In genomic region chr7:28093617-28094232, GRCh38 we compare ENCODE assay signal across 7 cellular contexts.
DNase-seq lines count a peak whose midpoint lies in the region; ATAC-seq and TF ChIP-seq lines count a peak whose summit lies in the region.

No MANE protein-coding gene starts in this region.

- H3K9me3 Mint-ChIP-seq in T-cell: no peaks in the 10 kb centered on the region

- H3K27ac ChIP-seq in brain microvascular endothelial cell: no peak overlapping the region

- peak; percentile 82 for TF ChIP-seq CTCF in brain microvascular endothelial cell (IDR thresholded peaks at IDR 0.05; ENCODE audit: low read depth, low read length, missing control alignments)

- DNase-seq in GDM1 (lab: John Stamatoyannopoulos, UW): peak; percentile 59
- DNase-seq in MV-4-11 (lab: John Stamatoyannopoulos, UW): peak; percentile 64
- peak in 28 of 34 experiments; percentile 5 to 51 (median 26) for DNase-seq in T-cell
- DNase-seq in brain microvascular endothelial cell: peak; percentile 81
- peak; percentile 85 for DNase-seq in left kidney (ENCODE audit: low read depth, low spot score)
- peak; percentile 23 to 64 (median 29) for DNase-seq in stimulated activated CD4-positive, alpha-beta T cell treated with anti-CD3 and anti-CD28 coated beads, TNF-alpha, amount 100 ng/mL, for 24 hours (ENCODE audit: low read depth in 3 of 3)
- DNase-seq in HPDE6-E6E7 (ENCODE audit: extremely low spot score): no peak

- in situ Hi-C loops in brain microvascular endothelial cell (cut with HindIII; ENCODE audit: low pct_ligation_motif_present, low sequenced_read_pairs): no loop called here

- peaks cover 10 to 33% (median 19%) of the 10 kb centered on the region in 3 donors for H3K4me1 Mint-ChIP-seq in T-cell

- no peak overlapping the region for H3K4me3 Mint-ChIP-seq in T-cell

- CTCF ChIA-PET in T-cell (lab: Charles Lee): interaction anchor here (0.6 to 2.1 kb wide), 6 partner anchors 15 to 1131 kb away, joined by 3 to 11 read pairs (median 4); no protein-coding TSS in a partner anchor

- no peak overlapping the region for H3K27ac Mint-ChIP-seq in T-cell

- no peaks in the 10 kb centered on the region for H3K36me3 ChIP-seq in brain microvascular endothelial cell (replicated peaks)

- H3K4me3 ChIP-seq in brain microvascular endothelial cell (ENCODE audit: low read depth, low read length): no peak overlapping the region

- H3K27me3 ChIP-seq in brain microvascular endothelial cell (replicated peaks): no peaks in the 10 kb centered on the region

- POLR2A ChIA-PET in T-cell (lab: Charles Lee): interaction anchor here in 1 of 2 donors (0.5 kb wide), 1 partner anchor 1994 kb away, joined by 4 read pairs; no protein-coding TSS in a partner anchor

- ATAC-seq in T-cell (replicated peaks in 1 of 4): no peak

- peaks cover 20% of the 10 kb centered on the region for H3K36me3 Mint-ChIP-seq in T-cell

- H3K27me3 Mint-ChIP-seq in T-cell: no peaks in the 10 kb centered on the region
